26 cellular contexts compared by ENCODE assay signal in the genomic region with DNA sequence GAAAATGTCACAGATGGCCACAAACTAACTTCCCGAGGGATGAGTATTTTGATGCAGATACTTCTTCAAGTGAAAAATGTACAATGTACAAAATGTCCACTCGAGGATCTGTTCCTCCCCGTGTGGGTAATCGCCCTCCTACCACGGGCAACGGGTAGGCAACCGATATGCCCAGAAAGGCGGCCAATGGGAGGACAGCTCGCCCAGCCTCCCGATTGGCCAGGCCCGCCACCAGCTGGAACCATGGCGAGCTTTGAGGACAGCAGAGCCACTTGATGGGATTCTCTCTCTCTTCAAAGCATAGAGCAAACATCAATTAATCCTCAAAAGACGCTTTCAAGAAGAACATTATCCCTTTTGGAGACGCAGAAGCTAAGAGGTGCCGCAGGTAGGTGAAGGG.
"Had no signal": no experiment of that assay in that cellular context is flagged by ENCODE, and none has a peak within 500 bp of the region (broad histone marks: within the 10 kb centered on the region; RNA-seq: fewer than 3 reads in every experiment).

No MANE protein-coding gene starts in this region.

- H3K27ac ChIP-seq: adrenal gland, body of pancreas, colonic mucosa, left ventricle myocardium inferior, transverse colon had no signal

- H3K4me3 Mint-ChIP-seq: activated CD4-positive, alpha-beta memory T cell treated with anti-CD3 and anti-CD28 coated beads for 36 hours; activated CD4-positive, alpha-beta T cell treated with anti-CD3 and anti-CD28 coated beads, Interleukin-2, amount 10 ng/mL, durations not matched to agents 24 days and 14 days; activated naive CD4-positive, alpha-beta T cell treated with anti-CD3 and anti-CD28 coated beads for 36 hours; activated naive CD8-positive, alpha-beta T cell treated with anti-CD3 and anti-CD28 coated beads for 36 hours; activated T-helper 1 cell treated with anti-CD3 and anti-CD28 coated beads, Interleukin-12 subunit alpha, Interleukin-12 subunit beta, Interleukin-2, Interleukin-4 antibody, amounts not matched to agents 30 ng/mL and 10 ng/mL and 1 ng/mL, durations not matched to agents 14 hours and 24 hours and 36 hours; stimulated activated naive B cell treated with anti-CD40 and anti-IgM and Interleukin-4, amounts not matched to agents 10 μg/mL and 1 μg/mL and 100 μg/mL, for 72 hours had no signal

- H3K9me3 Mint-ChIP-seq: activated CD4-positive, alpha-beta memory T cell treated with anti-CD3 and anti-CD28 coated beads for 36 hours; activated CD4-positive, alpha-beta T cell treated with anti-CD3 and anti-CD28 coated beads, Interleukin-2, amount 10 ng/mL, durations not matched to agents 24 days and 14 days; activated naive CD4-positive, alpha-beta T cell treated with anti-CD3 and anti-CD28 coated beads for 36 hours; activated naive CD8-positive, alpha-beta T cell treated with anti-CD3 and anti-CD28 coated beads for 36 hours; activated T-helper 1 cell treated with anti-CD3 and anti-CD28 coated beads, Interleukin-12 subunit alpha, Interleukin-12 subunit beta, Interleukin-2, Interleukin-4 antibody, amounts not matched to agents 30 ng/mL and 10 ng/mL and 1 ng/mL, durations not matched to agents 14 hours and 24 hours and 36 hours had no signal

- ATAC-seq: body of pancreas; mucosa of descending colon; right cardiac atrium; stimulated activated naive B cell treated with anti-CD40 and anti-IgM and Interleukin-4, amounts not matched to agents 10 μg/mL and 1 μg/mL and 100 μg/mL, for 72 hours had no signal

- H3K36me3 ChIP-seq: adrenal gland, colonic mucosa, left ventricle myocardium inferior, transverse colon had no signal

- H3K4me3 ChIP-seq: adrenal gland, body of pancreas, colonic mucosa, left ventricle myocardium inferior, lung, mucosa of descending colon, transverse colon had no signal

- H3K27me3 ChIP-seq: adrenal gland, body of pancreas, colonic mucosa, transverse colon had no signal

- DNase-seq: activated CD4-positive, alpha-beta memory T cell treated with anti-CD3 and anti-CD28 coated beads for 36 hours; activated CD4-positive, alpha-beta T cell treated with anti-CD3 and anti-CD28 coated beads, Interleukin-2, amount 10 ng/mL, durations not matched to agents 24 days and 14 days; activated CD4-positive, CD25-positive, alpha-beta regulatory T cell treated with anti-CD3 and anti-CD28 coated beads, Interleukin-2, amount 50 U/mL, for 72 hours; activated CD8-positive, alpha-beta memory T cell treated with anti-CD3 and anti-CD28 coated beads, Interleukin-2, amount 50 U/mL, for 4 hours; activated effector memory CD4-positive, alpha-beta T cell treated with anti-CD3 and anti-CD28 coated beads, Interleukin-2, amount 50 U/mL, for 16 hours; activated naive CD4-positive, alpha-beta T cell treated with anti-CD3 and anti-CD28 coated beads for 36 hours; activated naive CD8-positive, alpha-beta T cell treated with anti-CD3 and anti-CD28 coated beads for 36 hours; activated T-cell treated with anti-CD3 and anti-CD28 coated beads, Interleukin-2, amount 50 U/mL, for 1 hour; adrenal gland; aorta; body of pancreas; cerebellar nuclear complex; colonic mucosa; effector CD8-positive, alpha-beta T cell; kidney glomerular epithelial cell; left ventricle myocardium inferior; mucosa of descending colon; occipital lobe; right cardiac atrium; stimulated activated CD4-positive, alpha-beta T cell treated with anti-CD3 and anti-CD28 coated beads, Interleukin-15, amount 100 ng/mL, for 24 hours; stimulated activated CD4-positive, alpha-beta T cell treated with anti-CD3 and anti-CD28 coated beads, Interleukin-2, amount 100 ng/mL, for 24 hours; stimulated activated naive B cell treated with anti-CD40 and anti-IgM and Interleukin-4, amounts not matched to agents 10 μg/mL and 1 μg/mL and 100 μg/mL, for 72 hours; T1000; transverse colon had no signal

- H3K27ac Mint-ChIP-seq: activated CD4-positive, alpha-beta memory T cell treated with anti-CD3 and anti-CD28 coated beads for 36 hours; activated CD4-positive, alpha-beta T cell treated with anti-CD3 and anti-CD28 coated beads, Interleukin-2, amount 10 ng/mL, durations not matched to agents 24 days and 14 days; activated naive CD4-positive, alpha-beta T cell treated with anti-CD3 and anti-CD28 coated beads for 36 hours; activated naive CD8-positive, alpha-beta T cell treated with anti-CD3 and anti-CD28 coated beads for 36 hours; activated T-helper 1 cell treated with anti-CD3 and anti-CD28 coated beads, Interleukin-12 subunit alpha, Interleukin-12 subunit beta, Interleukin-2, Interleukin-4 antibody, amounts not matched to agents 30 ng/mL and 10 ng/mL and 1 ng/mL, durations not matched to agents 14 hours and 24 hours and 36 hours; stimulated activated naive B cell treated with anti-CD40 and anti-IgM and Interleukin-4, amounts not matched to agents 10 μg/mL and 1 μg/mL and 100 μg/mL, for 72 hours had no signal

- H3K36me3 Mint-ChIP-seq: activated CD4-positive, alpha-beta memory T cell treated with anti-CD3 and anti-CD28 coated beads for 36 hours; activated naive CD8-positive, alpha-beta T cell treated with anti-CD3 and anti-CD28 coated beads for 36 hours had no signal

- H3K9me3 ChIP-seq: adrenal gland, body of pancreas, colonic mucosa, left ventricle myocardium inferior, mucosa of descending colon, transverse colon had no signal

- H3K27me3 Mint-ChIP-seq: activated naive CD8-positive, alpha-beta T cell treated with anti-CD3 and anti-CD28 coated beads for 36 hours; stimulated activated naive B cell treated with anti-CD40 and anti-IgM and Interleukin-4, amounts not matched to agents 10 μg/mL and 1 μg/mL and 100 μg/mL, for 72 hours had no signal

- H3K4me1 ChIP-seq: adrenal gland, body of pancreas had no signal
